In genomic region chr4:165332502-165332901, GRCh38 we compare ENCODE assay signal across 13 cellular contexts. TPM values are rescaled to one million over a fixed set of nuclear protein-coding genes. Genes with fewer than 3 reads are reported as not detected.
DNase-seq lines count a peak whose midpoint lies in the region; ATAC-seq lines count a peak whose summit lies in the region.
"Had no signal": no experiment of that assay in that cellular context is flagged by ENCODE, and none has a peak within 500 bp of the region (broad histone marks: within the 10 kb centered on the region; RNA-seq: fewer than 3 reads in every experiment).

No MANE protein-coding gene starts in this region.

- no peak overlapping the region for H3K4me3 ChIP-seq in CD4-positive, alpha-beta memory T cell (ENCODE audit: low read length in 2 of 2)
- H3K4me3 ChIP-seq in HUES64 (ENCODE audit: low read length) (peak overlapping the region; percentile 98; the same call in 1 of the 2 replicates), ectodermal cell (ENCODE audit: insufficient read depth, low read depth, low read length) (peak overlapping the region; percentile 74)
- H3K4me3 ChIP-seq: gastrocnemius medialis, SJSA1, skin epidermis had no signal

- H3K36me3 Mint-ChIP-seq in CD4-positive, alpha-beta memory T cell, result peaks cover 8 to 46% of the 10 kb centered on the region in 2 donors
- peaks cover 29% of the 10 kb centered on the region for H3K36me3 Mint-ChIP-seq in natural killer cell treated with Interleukin-12 subunit alpha and Interleukin-12 subunit beta and Interleukin-15 and Interleukin-18, amount 100 ng/mL, for 72 hours

- ATAC-seq in natural killer cell treated with Interleukin-12 subunit alpha and Interleukin-12 subunit beta and Interleukin-15 and Interleukin-18, amount 100 ng/mL, for 72 hours, result no peak
- ATAC-seq in HG02610 (IDR thresholded peaks at IDR 0.05; ENCODE audit: unreplicated experiment), result no peak
- ATAC-seq: gastrocnemius medialis had no signal

- H3K27me3 Mint-ChIP-seq in CD4-positive, alpha-beta memory T cell, result no peaks in the 10 kb centered on the region
- H3K27me3 Mint-ChIP-seq in natural killer cell treated with Interleukin-12 subunit alpha and Interleukin-12 subunit beta and Interleukin-15 and Interleukin-18, amount 100 ng/mL, for 72 hours, result no peaks in the 10 kb centered on the region

- H3K4me1 Mint-ChIP-seq in CD4-positive, alpha-beta memory T cell, result peaks cover 24 to 40% (median 30%) of the 10 kb centered on the region in 4 donors
- peaks cover 36 to 40% of the 10 kb centered on the region in 2 donors for H3K4me1 Mint-ChIP-seq in natural killer cell treated with Interleukin-12 subunit alpha and Interleukin-12 subunit beta and Interleukin-15 and Interleukin-18, amount 100 ng/mL, for 72 hours (ENCODE audit: low read depth in 2 of 2)

- peaks cover 9% of the 10 kb centered on the region for H3K36me3 ChIP-seq in CD4-positive, alpha-beta memory T cell (ENCODE audit: insufficient read depth, low read length)
- H3K36me3 ChIP-seq in HUES64 (ENCODE audit: insufficient read depth, low read length) (peaks cover 78% of the 10 kb centered on the region), ectodermal cell (ENCODE audit: control insufficient read depth, insufficient read depth, low read length) (no peaks in the 10 kb centered on the region)
- H3K36me3 ChIP-seq: gastrocnemius medialis had no signal

- POLR2A ChIA-PET in CD4-positive, alpha-beta memory T cell (lab: Charles Lee; ENCODE audit: partially characterized antibody), result no interaction called here

- WGBS in HUES64, result 75% methylated on average over 1 of the region's 1 CpG
- WGBS in ectodermal cell, 2 experiments, result 71 to 80% methylated on average over 1 of the region's 1 CpG

- no peaks in the 10 kb centered on the region for H3K27me3 ChIP-seq in CD4-positive, alpha-beta memory T cell (ENCODE audit: insufficient read depth, low read length)
- H3K27me3 ChIP-seq in HUES64 (ENCODE audit: insufficient read depth, low read length), result no peaks in the 10 kb centered on the region
- no peaks in the 10 kb centered on the region for H3K27me3 ChIP-seq in ectodermal cell (ENCODE audit: control insufficient read depth, insufficient read depth, low read length, poor library complexity, severe bottlenecking)
- H3K27me3 ChIP-seq: gastrocnemius medialis, SJSA1 had no signal

- no peaks in the 10 kb centered on the region for H3K9me3 ChIP-seq in CD4-positive, alpha-beta memory T cell (ENCODE audit: control insufficient read depth in 1 of 2, low read length in 2 of 2)
- H3K9me3 ChIP-seq in HUES64 (ENCODE audit: insufficient read depth, low read depth, low read length) (no peaks in the 10 kb centered on the region), ectodermal cell (ENCODE audit: control insufficient read depth, low read length) (no peaks in the 10 kb centered on the region)
- H3K9me3 ChIP-seq: gastrocnemius medialis, SJSA1 had no signal

- no peak for DNase-seq in CD4-positive, alpha-beta memory T cell
- DNase-seq in natural killer cell treated with Interleukin-12 subunit alpha and Interleukin-12 subunit beta and Interleukin-15 and Interleukin-18, amount 100 ng/mL, for 72 hours (ENCODE audit: low spot score), result no peak
- DNase-seq in kidney glomerular epithelial cell (lab: John Stamatoyannopoulos, UW) (no peak), SKM-1 treated with dmso at 0.1 percent for 144 hours (lab: John Stamatoyannopoulos, UW; ENCODE audit: unreplicated experiment) (no peak)
- no peak for DNase-seq in activated CD8-positive, alpha-beta memory T cell treated with anti-CD3 and anti-CD28 coated beads, Interleukin-2, amount 50 U/mL, for 4 hours
- DNase-seq: activated CD4-positive, alpha-beta T cell treated with anti-CD3 and anti-CD28 coated beads, Interleukin-2, amount 50 U/mL, for 1 hour; gastrocnemius medialis; Kasumi-1 had no signal

- H3K9ac ChIP-seq in HUES64 (ENCODE audit: low read depth, low read length), result no peak overlapping the region

- CTCF ChIA-PET in CD4-positive, alpha-beta memory T cell (lab: Charles Lee; ENCODE audit: partially characterized antibody), result interaction anchor here (1.4 to 2.9 kb wide), 3 partner anchors 19 to 219 kb away, joined by 4 to 13 read pairs (median 4); partner anchors contain the start of gene TMEM192

- H3K4me3 Mint-ChIP-seq in CD4-positive, alpha-beta memory T cell, result no peak overlapping the region
- H3K4me3 Mint-ChIP-seq in natural killer cell treated with Interleukin-12 subunit alpha and Interleukin-12 subunit beta and Interleukin-15 and Interleukin-18, amount 100 ng/mL, for 72 hours, result peak overlapping the region; percentile 60

- peak overlapping the region in 4 of 7 donors; percentile 6 to 74 (median 34) for H3K27ac Mint-ChIP-seq in CD4-positive, alpha-beta memory T cell
- H3K27ac Mint-ChIP-seq in natural killer cell treated with Interleukin-12 subunit alpha and Interleukin-12 subunit beta and Interleukin-15 and Interleukin-18, amount 100 ng/mL, for 72 hours, result peak overlapping the region; percentile 40 to 74

- H3K27ac ChIP-seq in CD4-positive, alpha-beta memory T cell (ENCODE audit: low read depth, low read length), result no peak overlapping the region
- H3K27ac ChIP-seq in HUES64 (ENCODE audit: low read depth, low read length) (no peak overlapping the region; the same call in 1 of the 2 replicates), ectodermal cell (ENCODE audit: insufficient read depth, low read depth, low read length, poor library complexity, severe bottlenecking) (no peak overlapping the region)
- H3K27ac ChIP-seq: gastrocnemius medialis, SJSA1, skin epidermis had no signal

- no peaks in the 10 kb centered on the region for H3K9me3 Mint-ChIP-seq in CD4-positive, alpha-beta memory T cell
- no peaks in the 10 kb centered on the region for H3K9me3 Mint-ChIP-seq in natural killer cell treated with Interleukin-12 subunit alpha and Interleukin-12 subunit beta and Interleukin-15 and Interleukin-18, amount 100 ng/mL, for 72 hours

- intact Hi-C loops in CD4-positive, alpha-beta memory T cell (cut with micrococcal nuclease), result no loop called here

- H3K4me1 ChIP-seq in CD4-positive, alpha-beta memory T cell (ENCODE audit: insufficient read depth, low read length), result peaks cover 46% of the 10 kb centered on the region
- H3K4me1 ChIP-seq in HUES64 (ENCODE audit: insufficient read depth, low read length) (peaks cover 56% of the 10 kb centered on the region), ectodermal cell (ENCODE audit: control insufficient read depth, insufficient read depth, low read length) (peaks cover 13% of the 10 kb centered on the region)

RNA-seq across cellular contexts. Expression of gene MSMO1, which starts 5.0 kb away (rescaled TPM):
- total RNA-seq in CD4-positive, alpha-beta memory T cell, result 10 to 100 TPM; 24.4 to 24.8 TPM
- 10 to 100 TPM; 28.5 to 34.0 TPM for polyA plus RNA-seq in CD4-positive, alpha-beta memory T cell
- polyA plus RNA-seq in HUES64 (2013, experiment 1 of 2), result 127 TPM
- polyA plus RNA-seq in HUES64 (2013, experiment 2 of 2), result 162 TPM
- polyA plus RNA-seq in ectodermal cell (2013, experiment 1 of 4), result 166 TPM
- 122 TPM for polyA plus RNA-seq in ectodermal cell (2013, experiment 2 of 4)
- 88.9 TPM for polyA plus RNA-seq in ectodermal cell (2013, experiment 3 of 4)
- 94.1 TPM for polyA plus RNA-seq in ectodermal cell (2013, experiment 4 of 4)
- 10 to 100 TPM; 59.1 to 60.2 TPM for total RNA-seq in natural killer cell treated with Interleukin-12 subunit alpha and Interleukin-12 subunit beta and Interleukin-15 and Interleukin-18, amount 100 ng/mL, for 72 hours

RNA-seq across cellular contexts. Expression of gene CPE, which starts 46.3 kb away (rescaled TPM):
- total RNA-seq in CD4-positive, alpha-beta memory T cell, result not detected
- polyA plus RNA-seq in CD4-positive, alpha-beta memory T cell, result not detected
- 34.3 TPM for polyA plus RNA-seq in HUES64 (2013, experiment 1 of 2)
- polyA plus RNA-seq in HUES64 (2013, experiment 2 of 2), result 46.3 TPM
- 147 TPM for polyA plus RNA-seq in ectodermal cell (2013, experiment 1 of 4)
- polyA plus RNA-seq in ectodermal cell (2013, experiment 2 of 4), result 123 TPM
- polyA plus RNA-seq in ectodermal cell (2013, experiment 3 of 4), result 102 TPM
- 111 TPM for polyA plus RNA-seq in ectodermal cell (2013, experiment 4 of 4)
- total RNA-seq in natural killer cell treated with Interleukin-12 subunit alpha and Interleukin-12 subunit beta and Interleukin-15 and Interleukin-18, amount 100 ng/mL, for 72 hours, result not detected

Comparison
In these comparisons a context has a peak if more than half of its experiments do, and no peak if none do; other contexts are left out.
1. H3K4me3 ChIP-seq: peak in HUES64 (single experiment) and ectodermal cell (single experiment); none in CD4-positive, alpha-beta memory T cell (0 of 2).